In genomic region chr1:243850368-243851128, GRCh38 we compare ENCODE assay signal across 8 cellular contexts. TPM values are rescaled to one million over a fixed set of nuclear protein-coding genes. Genes with fewer than 3 reads are reported as not detected.
A peak's percentile ranks its signal among the peaks of the same experiment; 100 is the strongest.
DNase-seq lines count a peak whose midpoint lies in the region; ATAC-seq, FAIRE-seq and TF ChIP-seq lines count a peak whose summit lies in the region.

No MANE protein-coding gene starts in this region.

- ATAC-seq in GM21381 (IDR thresholded peaks at IDR 0.05; ENCODE audit: unreplicated experiment), result peak; percentile 55

- H3K27me3 ChIP-seq in PC-9 (ENCODE audit: insufficient read depth, low read depth), result no peaks in the 10 kb centered on the region

- no peaks in the 10 kb centered on the region for H3K9me3 ChIP-seq in PC-9 (ENCODE audit: insufficient read depth, low read depth)

- POLR2A ChIA-PET in PC-9 (lab: Charles Lee; ENCODE audit: unreplicated experiment), result interaction anchor here (0.6 to 1.1 kb wide), 4 partner anchors 42 to 375 kb away, joined by 3 to 12 read pairs (median 8); no protein-coding TSS in a partner anchor

- H3K4me3 Mint-ChIP-seq in nephron, result peak overlapping the region; percentile 93 to 97 (median 96)

- peak overlapping the region; percentile 88 for H2AFZ ChIP-seq in PC-9

- no peaks in the 10 kb centered on the region for H3K36me3 ChIP-seq in PC-9 (ENCODE audit: low read depth)

- intact Hi-C loops in PC-9 (cut with micrococcal nuclease; ENCODE audit: unreplicated experiment), result loop anchor here (1.0 to 10.0 kb wide), 6 partner anchors 67 to 604 kb away; partner anchors contain the start of gene ADSS2

- peaks cover 49% of the 10 kb centered on the region for H3K4me1 ChIP-seq in PC-9 (replicated peaks; ENCODE audit: insufficient read depth)

- no TSS peak for BruUV-seq in PC-9 (replicated peaks; lab: Mats Ljungman, UMichigan)

- FAIRE-seq in D721Med (lab: Jason Lieb, UNC) (no peak), HTR-8/SVneo (lab: Jason Lieb, UNC) (peak; percentile 54)

- H3K4me2 ChIP-seq in PC-9, result peak overlapping the region; percentile 97

- H3K9me3 Mint-ChIP-seq in nephron, result no peaks in the 10 kb centered on the region

- peak overlapping the region; percentile 85 for H3K27ac ChIP-seq in PC-9

- peaks cover 9% of the 10 kb centered on the region for H3K4me1 Mint-ChIP-seq in nephron

- no peaks in the 10 kb centered on the region for H3K36me3 Mint-ChIP-seq in nephron (ENCODE audit: low read depth)

- peaks cover 12% of the 10 kb centered on the region for H3K27me3 Mint-ChIP-seq in nephron (ENCODE audit: low read depth)

- DNase-seq in D721Med (ENCODE audit: insufficient read length, low spot score) (peak; percentile 21), HTR-8/SVneo (ENCODE audit: insufficient read length, low spot score) (peak; percentile 81), PC-9 (peak; percentile 71 to 92), fibroblast of peridontal ligament (ENCODE audit: extremely low read depth) (peak; percentile 74)
- DNase-seq in activated T-helper 9 cell treated with anti-CD3 and anti-CD28 coated beads, Interleukin-2, amount 50 U/mL, for 16 hours (ENCODE audit: low read depth), result peak; percentile 83
- DNase-seq in stimulated activated naive CD4-positive, alpha-beta T cell treated with Interleukin-2 at 50 U/mL for 16 hours (lab: John Stamatoyannopoulos, UW), result peak; percentile 86

- H4K20me1 ChIP-seq in PC-9 (ENCODE audit: insufficient read depth), result no peaks in the 10 kb centered on the region; the same call in 1 of the 2 replicates

- peaks cover 27% of the 10 kb centered on the region for H3F3A ChIP-seq in PC-9 (ENCODE audit: insufficient read depth, low read depth)

- TF ChIP-seq CTCF in D721Med (IDR thresholded peaks at IDR 0.05; ENCODE audit: insufficient read depth, missing control alignments), result no peak
- TF ChIP-seq CTCF in PC-9 (conservative IDR thresholded peaks at IDR 0.05), result no peak
- TF ChIP-seq CTCF in nephron (IDR thresholded peaks at IDR 0.05; ENCODE audit: unreplicated experiment in 3 of 3), result no peak

- H3K9me2 ChIP-seq in PC-9 (ENCODE audit: insufficient read depth), result no peaks in the 10 kb centered on the region

- peaks cover 71% of the 10 kb centered on the region for H3K79me2 ChIP-seq in PC-9 (ENCODE audit: low read depth)

- peak overlapping the region; percentile 90 to 94 (median 91) for H3K27ac Mint-ChIP-seq in nephron

- peak overlapping the region; percentile 69 for H3K4me3 ChIP-seq in PC-9

- CTCF ChIA-PET in PC-9 (lab: Charles Lee), result no interaction called here

RNA-seq across cellular contexts. Expression of gene AKT3, which starts 0.5 kb away (rescaled TPM):
- total RNA-seq in PC-9 (2021), result 105 and 133 TPM in 2 replicates

Comparison
In these comparisons a context has a peak if more than half of its experiments do, and no peak if none do; other contexts are left out.
1. Peak in every context shown above with its lines: DNase-seq, ATAC-seq, H3K4me3 ChIP-seq and H3K27ac ChIP-seq.
2. DNase-seq: peak in every context shown above with its lines; median percentile 86 in stimulated activated naive CD4-positive, alpha-beta T cell treated with Interleukin-2 at 50 U/mL for 16 hours; 83 in activated T-helper 9 cell treated with anti-CD3 and anti-CD28 coated beads, Interleukin-2, amount 50 U/mL, for 16 hours; 82 in PC-9; 81 in HTR-8/SVneo; 74 in fibroblast of peridontal ligament; 21 in D721Med.